ENCODE assay signal across 20 cellular contexts in the genomic region with DNA sequence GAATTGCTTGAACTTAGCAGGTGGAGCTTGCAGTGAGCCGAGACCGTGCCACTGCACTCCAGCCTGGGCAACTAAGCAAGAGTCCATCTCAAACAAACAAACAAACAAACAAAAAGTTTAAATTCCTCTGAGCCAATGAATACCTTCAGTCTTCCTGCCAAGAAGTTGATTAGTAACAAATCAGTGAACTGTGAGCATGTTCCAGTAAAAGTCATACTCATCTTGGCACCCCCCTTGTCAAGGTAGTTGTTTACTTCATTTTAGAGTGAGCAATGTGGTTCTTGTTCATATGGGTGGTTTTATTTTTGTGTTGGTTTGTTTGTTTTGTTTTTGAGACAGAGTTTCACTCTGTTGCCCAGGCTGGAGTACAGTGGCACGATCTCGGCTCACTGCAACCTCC. TPM values are rescaled to one million over a fixed set of nuclear protein-coding genes. Genes with fewer than 3 reads are reported as not detected.
DNase-seq lines count a peak whose midpoint lies in the region; ATAC-seq and TF ChIP-seq lines count a peak whose summit lies in the region.
"Had no signal": no experiment of that assay in that cellular context is flagged by ENCODE, and none has a peak within 500 bp of the region (broad histone marks: within the 10 kb centered on the region; RNA-seq: fewer than 3 reads in every experiment).

No MANE protein-coding gene starts in this region.

- in situ Hi-C loops in HAP-1 (cut with MboI; ENCODE audit: low sequenced_read_pairs), result no loop called here

- H3K4me2 ChIP-seq in DOHH2 (ENCODE audit: low read length), result no peak overlapping the region
- H3K4me2 ChIP-seq: KMS-11 had no signal

- no peaks in the 10 kb centered on the region for H3K4me1 Mint-ChIP-seq in activated T-cell treated with anti-CD3 and anti-CD28 coated beads, Interleukin-2, amount 50 U/mL, for 4 hours (ENCODE audit: low read depth)
- H3K4me1 Mint-ChIP-seq: CD14-positive monocyte, H9 had no signal

- H3K4me1 ChIP-seq in DOHH2 (ENCODE audit: control insufficient read depth, low read length), result peaks cover 90% of the 10 kb centered on the region
- no peaks in the 10 kb centered on the region for H3K4me1 ChIP-seq in HAP-1

- peaks cover 31% of the 10 kb centered on the region for H3F3A ChIP-seq in DOHH2 (ENCODE audit: control insufficient read depth, insufficient read depth)

- no peaks in the 10 kb centered on the region for H3K9me3 Mint-ChIP-seq in activated T-cell treated with anti-CD3 and anti-CD28 coated beads, Interleukin-2, amount 50 U/mL, for 4 hours
- H3K9me3 Mint-ChIP-seq: CD4-positive, alpha-beta memory T cell; H9 had no signal

- H3K27ac ChIP-seq in DOHH2 (ENCODE audit: low read depth, low read length), result peak overlapping the region; percentile 55
- H3K27ac ChIP-seq: BLaER1, HL-60, KMS-11 had no signal

- H4K20me1 ChIP-seq in DOHH2 (ENCODE audit: control insufficient read depth, insufficient read depth, low read depth, low read length), result 0 out of 2 replicates have a peak, but pooled peaks cover 6% of the 10 kb centered on the region
- H4K20me1 ChIP-seq: BLaER1 had no signal

- H3K9me3 ChIP-seq in DOHH2 (ENCODE audit: control insufficient read depth, insufficient read depth, low read length) (no peaks in the 10 kb centered on the region), HAP-1 (no peaks in the 10 kb centered on the region)
- H3K9me3 ChIP-seq: BLaER1 had no signal

- H3K36me3 ChIP-seq in DOHH2 (ENCODE audit: control insufficient read depth, low read length) (peaks cover 96% of the 10 kb centered on the region), HAP-1 (replicated peaks) (no peaks in the 10 kb centered on the region)

- DNase-seq in epithelial cell of proximal tubule (ENCODE audit: low read depth) (peak; percentile 69), kidney tubule cell (ENCODE audit: low spot score) (peak; percentile 54), T-helper 9 cell (no peak), HAP-1 (ENCODE audit: low spot score in 2 of 2) (no peak)
- no peak for DNase-seq in activated T-cell treated with anti-CD3 and anti-CD28 coated beads, Interleukin-2, amount 50 U/mL, for 4 hours
- DNase-seq: AML-193; Calu3; CD4-positive, alpha-beta memory T cell; DMS79 treated with DMSO at 0.1 percent for 48 hours; EL; H9 had no signal

- H3K27me3 Mint-ChIP-seq in activated T-cell treated with anti-CD3 and anti-CD28 coated beads, Interleukin-2, amount 50 U/mL, for 4 hours (ENCODE audit: low read depth), result peaks cover 3% of the 10 kb centered on the region

- no peak overlapping the region for H3K4me3 Mint-ChIP-seq in activated T-cell treated with anti-CD3 and anti-CD28 coated beads, Interleukin-2, amount 50 U/mL, for 4 hours
- H3K4me3 Mint-ChIP-seq: CD14-positive monocyte; CD4-positive, alpha-beta memory T cell; H9 had no signal

- no peak for TF ChIP-seq CTCF in DOHH2 (IDR thresholded peaks at IDR 0.05; ENCODE audit: low read depth, low read length, poor library complexity, severe bottlenecking)
- TF ChIP-seq CTCF in epithelial cell of proximal tubule (conservative IDR thresholded peaks at IDR 0.05; ENCODE audit: low read depth, low read length), result no peak

- no peak overlapping the region for H3K4me3 ChIP-seq in DOHH2 (ENCODE audit: low read length)
- no peak overlapping the region for H3K4me3 ChIP-seq in epithelial cell of proximal tubule (ENCODE audit: low read depth, low read length)
- no peak overlapping the region for H3K4me3 ChIP-seq in HAP-1
- H3K4me3 ChIP-seq: BLaER1 had no signal

- no peaks in the 10 kb centered on the region for H3K36me3 Mint-ChIP-seq in activated T-cell treated with anti-CD3 and anti-CD28 coated beads, Interleukin-2, amount 50 U/mL, for 4 hours (ENCODE audit: insufficient read depth)
- H3K36me3 Mint-ChIP-seq: CD4-positive, alpha-beta memory T cell had no signal

- no peaks in the 10 kb centered on the region for H3K27me3 ChIP-seq in DOHH2 (ENCODE audit: control insufficient read depth, low read length)
- no peaks in the 10 kb centered on the region for H3K27me3 ChIP-seq in HAP-1 (ENCODE audit: low read depth)
- H3K27me3 ChIP-seq: BLaER1 had no signal

- H3K9me2 ChIP-seq in DOHH2 (replicated peaks; ENCODE audit: control insufficient read depth, low read length), result no peaks in the 10 kb centered on the region

- ATAC-seq in GM18520 (IDR thresholded peaks at IDR 0.05; ENCODE audit: unreplicated experiment), result no peak
- no peak for ATAC-seq in activated T-cell treated with anti-CD3 and anti-CD28 coated beads, Interleukin-2, amount 50 U/mL, for 4 hours

- H3K79me2 ChIP-seq in DOHH2 (ENCODE audit: control insufficient read depth, low read length), result peaks cover 41% of the 10 kb centered on the region

RNA-seq across cellular contexts. Expression of a gene that starts 18.0 kb away (rescaled TPM):
- total RNA-seq in epithelial cell of proximal tubule, result not detected in 2 replicates
- not detected for total RNA-seq in activated T-cell treated with anti-CD3 and anti-CD28 coated beads, Interleukin-2, amount 50 U/mL, for 4 hours
- total RNA-seq: Calu3; CD4-positive, alpha-beta memory T cell; G401; H1; H9; HT1080 had no signal

RNA-seq across cellular contexts. Expression of a gene that starts 25.2 kb away (rescaled TPM):
- not detected in 2 replicates for total RNA-seq in epithelial cell of proximal tubule
- not detected for total RNA-seq in activated T-cell treated with anti-CD3 and anti-CD28 coated beads, Interleukin-2, amount 50 U/mL, for 4 hours
- total RNA-seq: H1, H9, HT1080 had no signal

Comparison
In these comparisons a context has a peak if more than half of its experiments do, and no peak if none do; other contexts are left out.
1. DNase-seq: peak in epithelial cell of proximal tubule (single experiment) and kidney tubule cell (single experiment); none in T-helper 9 cell (single experiment), HAP-1 (0 of 2) and activated T-cell treated with anti-CD3 and anti-CD28 coated beads, Interleukin-2, amount 50 U/mL, for 4 hours (single experiment).